Comparison of ENCODE assay signal across 1 cellular context in genomic region chr1:151537112-151537511, GRCh38.
A peak's percentile ranks its signal among the peaks of the same experiment; 100 is the strongest.
TF ChIP-seq lines count a peak whose summit lies in the region.

No MANE protein-coding gene starts in this region.

TF ChIP-seq in HepG2, 621 proteins besides CTCF, POLR2A, EP300 and RAD21:
- TF ChIP-seq CEBPB (IDR thresholded peaks at IDR 0.05; ENCODE audit: borderline replicate concordance, low read depth, low read length) (0 out of 2 replicates have a peak, but pooled peaks have one; percentile 7), MAFF (IDR thresholded peaks at IDR 0.05; ENCODE audit: low read depth, low read length) (peak; percentile 36; the same call in 1 of the 2 replicates), SALL2 (CRISPR knock-in tag; IDR thresholded peaks at IDR 0.05) (no peak), MAFK (conservative IDR thresholded peaks at IDR 0.05 in 1 of 2, IDR thresholded peaks at IDR 0.05 in 1 of 2; ENCODE audit: low read length in 2 of 2) (peak; percentile 23 to 56; a peak in 2 of 4 replicates)
